In genomic region chr1:3717715-3718601, GRCh38 we compare ENCODE assay signal across 1 cellular context.
A peak's percentile ranks its signal among the peaks of the same experiment; 100 is the strongest.
TF ChIP-seq lines count a peak whose summit lies in the region.

No MANE protein-coding gene starts in this region.

TF ChIP-seq in HepG2, 621 proteins besides CTCF, POLR2A, EP300 and RAD21 (continued from another document and continues in another):
- TF ChIP-seq ZNF367 (CRISPR knock-in tag; IDR thresholded peaks at IDR 0.05; ENCODE audit: borderline replicate concordance) (no peak; the same call in 1 of the 2 replicates), PHF5A (CRISPR knock-in tag; IDR thresholded peaks at IDR 0.05; ENCODE audit: low read depth, unreplicated experiment) (no peak), ZNF619 (CRISPR knock-in tag; IDR thresholded peaks at IDR 0.05) (no peak), CCDC6 (CRISPR knock-in tag; IDR thresholded peaks at IDR 0.05) (no peak), ZGPAT (CRISPR knock-in tag; IDR thresholded peaks at IDR 0.05) (peak; percentile 43; the same call in 1 of the 2 replicates), DNMT1 (CRISPR knock-in tag; IDR thresholded peaks at IDR 0.05) (no peak), MTA1 (CRISPR knock-in tag; IDR thresholded peaks at IDR 0.05; ENCODE audit: borderline replicate concordance) (no peak; the same call in 1 of the 2 replicates), ESRRA (CRISPR knock-in tag; IDR thresholded peaks at IDR 0.05; ENCODE audit: low read depth) (peak; percentile 30; the same call in 1 of the 2 replicates), KLF11 (CRISPR knock-in tag; IDR thresholded peaks at IDR 0.05) (0 out of 2 replicates have a peak, but pooled peaks have one; percentile 63), ZNF652 (CRISPR knock-in tag; IDR thresholded peaks at IDR 0.05; ENCODE audit: borderline replicate concordance, low read depth) (no peak), MAF1 (CRISPR knock-in tag; IDR thresholded peaks at IDR 0.05; ENCODE audit: borderline replicate concordance) (no peak), CENPX (CRISPR knock-in tag; IDR thresholded peaks at IDR 0.05) (no peak), ZNF3 (CRISPR knock-in tag; IDR thresholded peaks at IDR 0.05) (no peak), HHEX (CRISPR knock-in tag; IDR thresholded peaks at IDR 0.05) (no peak), ASH2L (IDR thresholded peaks at IDR 0.05; ENCODE audit: insufficient read length, low read depth, low read length) (no peak), HCFC1 (IDR thresholded peaks at IDR 0.05; ENCODE audit: low read depth, low read length) (no peak), ZNF768 (CRISPR knock-in tag; IDR thresholded peaks at IDR 0.05) (peak; percentile 22; the same call in 1 of the 2 replicates), ZNF660 (CRISPR knock-in tag; IDR thresholded peaks at IDR 0.05; ENCODE audit: borderline replicate concordance, low read depth) (no peak), SP5 (CRISPR knock-in tag; IDR thresholded peaks at IDR 0.05; ENCODE audit: borderline replicate concordance, low read depth) (peak; percentile 63), ATF7 (IDR thresholded peaks at IDR 0.05) (no peak), ATF7 (CRISPR knock-in tag; IDR thresholded peaks at IDR 0.05) (no peak), RORA (CRISPR knock-in tag; IDR thresholded peaks at IDR 0.05) (no peak), ZNF331 (CRISPR knock-in tag; IDR thresholded peaks at IDR 0.05) (peak; percentile 28; the same call in 1 of the 2 replicates), THAP11 (CRISPR knock-in tag; IDR thresholded peaks at IDR 0.05) (0 out of 2 replicates have a peak, but pooled peaks have one; percentile 15), PCBP2 (optimal IDR thresholded peaks at IDR 0.05; ENCODE audit: low read depth, low read length, poor library complexity, severe bottlenecking) (no peak), KMT2A (CRISPR knock-in tag; IDR thresholded peaks at IDR 0.05) (no peak), ZNF782 (CRISPR knock-in tag; IDR thresholded peaks at IDR 0.05; ENCODE audit: borderline replicate concordance) (no peak), MXD3 (CRISPR knock-in tag; IDR thresholded peaks at IDR 0.05) (peak; percentile 89), NR1H2 (CRISPR knock-in tag; IDR thresholded peaks at IDR 0.05; ENCODE audit: borderline replicate concordance, low read depth) (0 out of 2 replicates have a peak, but pooled peaks have one; percentile 38), SP1 (IDR thresholded peaks at IDR 0.05) (no peak), SP1 (CRISPR knock-in tag; IDR thresholded peaks at IDR 0.05) (peak; percentile 34; the same call in 1 of the 2 replicates), RBM39 (IDR thresholded peaks at IDR 0.05; ENCODE audit: low read depth, low read length, poor library complexity, severe bottlenecking) (peak; percentile 30), ZBTB34 (CRISPR knock-in tag; IDR thresholded peaks at IDR 0.05) (no peak), ZBTB25 (CRISPR knock-in tag; IDR thresholded peaks at IDR 0.05) (peak; percentile 30; the same call in 1 of the 2 replicates), FOXC1 (CRISPR knock-in tag; IDR thresholded peaks at IDR 0.05; ENCODE audit: borderline replicate concordance) (peak; percentile 70; the same call in 1 of the 2 replicates), ZFX (CRISPR knock-in tag; IDR thresholded peaks at IDR 0.05; ENCODE audit: low read depth) (peak; percentile 24; the same call in 1 of the 2 replicates), DPF2 (CRISPR knock-in tag; IDR thresholded peaks at IDR 0.05; ENCODE audit: borderline replicate concordance, low read depth) (no peak), ZBTB39 (CRISPR knock-in tag; IDR thresholded peaks at IDR 0.05) (peak; percentile 46; the same call in 1 of the 2 replicates), TMF1 (CRISPR knock-in tag; IDR thresholded peaks at IDR 0.05; ENCODE audit: low read depth) (0 out of 2 replicates have a peak, but pooled peaks have one; percentile 34)
- TF ChIP-seq, protein P1, sequence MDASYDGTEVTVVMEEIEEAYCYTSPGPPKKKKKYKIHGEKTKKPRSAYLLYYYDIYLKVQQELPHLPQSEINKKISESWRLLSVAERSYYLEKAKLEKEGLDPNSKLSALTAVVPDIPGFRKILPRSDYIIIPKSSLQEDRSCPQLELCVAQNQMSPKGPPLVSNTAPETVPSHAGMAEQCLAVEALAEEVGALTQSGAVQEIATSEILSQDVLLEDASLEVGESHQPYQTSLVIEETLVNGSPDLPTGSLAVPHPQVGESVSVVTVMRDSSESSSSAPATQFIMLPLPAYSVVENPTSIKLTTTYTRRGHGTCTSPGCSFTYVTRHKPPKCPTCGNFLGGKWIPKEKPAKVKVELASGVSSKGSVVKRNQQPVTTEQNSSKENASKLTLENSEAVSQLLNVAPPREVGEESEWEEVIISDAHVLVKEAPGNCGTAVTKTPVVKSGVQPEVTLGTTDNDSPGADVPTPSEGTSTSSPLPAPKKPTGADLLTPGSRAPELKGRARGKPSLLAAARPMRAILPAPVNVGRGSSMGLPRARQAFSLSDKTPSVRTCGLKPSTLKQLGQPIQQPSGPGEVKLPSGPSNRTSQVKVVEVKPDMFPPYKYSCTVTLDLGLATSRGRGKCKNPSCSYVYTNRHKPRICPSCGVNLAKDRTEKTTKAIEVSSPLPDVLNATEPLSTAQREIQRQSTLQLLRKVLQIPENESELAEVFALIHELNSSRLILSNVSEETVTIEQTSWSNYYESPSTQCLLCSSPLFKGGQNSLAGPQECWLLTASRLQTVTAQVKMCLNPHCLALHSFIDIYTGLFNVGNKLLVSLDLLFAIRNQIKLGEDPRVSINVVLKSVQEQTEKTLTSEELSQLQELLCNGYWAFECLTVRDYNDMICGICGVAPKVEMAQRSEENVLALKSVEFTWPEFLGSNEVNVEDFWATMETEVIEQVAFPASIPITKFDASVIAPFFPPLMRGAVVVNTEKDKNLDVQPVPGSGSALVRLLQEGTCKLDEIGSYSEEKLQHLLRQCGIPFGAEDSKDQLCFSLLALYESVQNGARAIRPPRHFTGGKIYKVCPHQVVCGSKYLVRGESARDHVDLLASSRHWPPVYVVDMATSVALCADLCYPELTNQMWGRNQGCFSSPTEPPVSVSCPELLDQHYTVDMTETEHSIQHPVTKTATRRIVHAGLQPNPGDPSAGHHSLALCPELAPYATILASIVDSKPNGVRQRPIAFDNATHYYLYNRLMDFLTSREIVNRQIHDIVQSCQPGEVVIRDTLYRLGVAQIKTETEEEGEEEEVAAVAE (CRISPR knock-in tag; IDR thresholded peaks at IDR 0.05; ENCODE audit: borderline replicate concordance): 0 out of 2 replicates have a peak, but pooled peaks have one; percentile 35
- TF ChIP-seq, protein P2, sequence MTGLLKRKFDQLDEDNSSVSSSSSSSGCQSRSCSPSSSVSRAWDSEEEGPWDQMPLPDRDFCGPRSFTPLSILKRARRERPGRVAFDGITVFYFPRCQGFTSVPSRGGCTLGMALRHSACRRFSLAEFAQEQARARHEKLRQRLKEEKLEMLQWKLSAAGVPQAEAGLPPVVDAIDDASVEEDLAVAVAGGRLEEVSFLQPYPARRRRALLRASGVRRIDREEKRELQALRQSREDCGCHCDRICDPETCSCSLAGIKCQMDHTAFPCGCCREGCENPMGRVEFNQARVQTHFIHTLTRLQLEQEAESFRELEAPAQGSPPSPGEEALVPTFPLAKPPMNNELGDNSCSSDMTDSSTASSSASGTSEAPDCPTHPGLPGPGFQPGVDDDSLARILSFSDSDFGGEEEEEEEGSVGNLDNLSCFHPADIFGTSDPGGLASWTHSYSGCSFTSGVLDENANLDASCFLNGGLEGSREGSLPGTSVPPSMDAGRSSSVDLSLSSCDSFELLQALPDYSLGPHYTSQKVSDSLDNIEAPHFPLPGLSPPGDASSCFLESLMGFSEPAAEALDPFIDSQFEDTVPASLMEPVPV (CRISPR knock-in tag; IDR thresholded peaks at IDR 0.05): 0 out of 2 replicates have a peak, but pooled peaks have one; percentile 56
- TF ChIP-seq, protein P3, sequence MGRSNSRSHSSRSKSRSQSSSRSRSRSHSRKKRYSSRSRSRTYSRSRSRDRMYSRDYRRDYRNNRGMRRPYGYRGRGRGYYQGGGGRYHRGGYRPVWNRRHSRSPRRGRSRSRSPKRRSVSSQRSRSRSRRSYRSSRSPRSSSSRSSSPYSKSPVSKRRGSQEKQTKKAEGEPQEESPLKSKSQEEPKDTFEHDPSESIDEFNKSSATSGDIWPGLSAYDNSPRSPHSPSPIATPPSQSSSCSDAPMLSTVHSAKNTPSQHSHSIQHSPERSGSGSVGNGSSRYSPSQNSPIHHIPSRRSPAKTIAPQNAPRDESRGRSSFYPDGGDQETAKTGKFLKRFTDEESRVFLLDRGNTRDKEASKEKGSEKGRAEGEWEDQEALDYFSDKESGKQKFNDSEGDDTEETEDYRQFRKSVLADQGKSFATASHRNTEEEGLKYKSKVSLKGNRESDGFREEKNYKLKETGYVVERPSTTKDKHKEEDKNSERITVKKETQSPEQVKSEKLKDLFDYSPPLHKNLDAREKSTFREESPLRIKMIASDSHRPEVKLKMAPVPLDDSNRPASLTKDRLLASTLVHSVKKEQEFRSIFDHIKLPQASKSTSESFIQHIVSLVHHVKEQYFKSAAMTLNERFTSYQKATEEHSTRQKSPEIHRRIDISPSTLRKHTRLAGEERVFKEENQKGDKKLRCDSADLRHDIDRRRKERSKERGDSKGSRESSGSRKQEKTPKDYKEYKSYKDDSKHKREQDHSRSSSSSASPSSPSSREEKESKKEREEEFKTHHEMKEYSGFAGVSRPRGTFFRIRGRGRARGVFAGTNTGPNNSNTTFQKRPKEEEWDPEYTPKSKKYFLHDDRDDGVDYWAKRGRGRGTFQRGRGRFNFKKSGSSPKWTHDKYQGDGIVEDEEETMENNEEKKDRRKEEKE (IDR thresholded peaks at IDR 0.05): no peak
